In the genomic region with DNA sequence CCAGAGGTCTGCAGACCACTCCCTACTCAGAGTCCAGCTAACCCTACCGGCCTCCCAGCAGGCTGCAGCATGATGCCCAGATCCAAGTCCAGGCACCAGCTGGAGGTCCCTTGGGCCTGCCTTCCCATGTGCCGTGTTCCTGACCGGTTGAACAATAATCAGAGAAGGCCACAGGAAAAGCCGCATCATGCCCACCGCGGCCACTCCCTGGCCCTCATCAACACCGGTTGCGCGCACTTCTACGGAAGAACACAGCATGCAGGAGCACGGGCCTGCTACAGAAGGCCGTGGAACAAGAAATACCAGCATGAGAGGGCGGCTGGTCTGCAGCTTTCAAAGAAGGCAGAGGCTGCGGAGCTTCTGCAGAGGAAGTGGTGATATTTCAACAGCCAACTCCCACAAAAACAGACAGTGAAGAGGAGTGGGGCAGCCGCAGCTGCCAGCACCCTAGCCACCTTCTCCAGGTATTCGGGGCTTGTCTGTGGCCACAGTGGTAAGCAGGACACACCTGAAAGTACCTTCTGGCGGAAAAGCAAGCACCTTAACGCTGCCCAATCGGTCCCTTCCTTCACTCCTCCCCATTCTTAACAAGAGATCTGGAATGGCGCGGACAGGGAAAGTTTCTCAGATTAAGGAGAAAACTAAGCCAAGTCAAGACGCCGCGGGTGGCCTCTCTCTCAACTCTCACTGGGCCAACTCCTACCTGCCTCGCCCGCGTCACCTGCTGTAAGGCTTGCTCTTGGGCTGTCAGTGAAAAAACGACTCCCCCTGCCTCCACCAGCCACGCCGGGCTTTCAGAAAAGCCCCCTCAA, we compare ENCODE assay signal across 9 cellular contexts. TPM values are rescaled to one million over a fixed set of nuclear protein-coding genes. Genes with fewer than 3 reads are reported as not detected.
DNase-seq lines count a peak whose midpoint lies in the region; ATAC-seq and TF ChIP-seq lines count a peak whose summit lies in the region.
"Had no signal": no experiment of that assay in that cellular context is flagged by ENCODE, and none has a peak within 500 bp of the region (broad histone marks: within the 10 kb centered on the region; RNA-seq: fewer than 3 reads in every experiment).

No MANE protein-coding gene starts in this region.

- H4K8ac ChIP-seq in mesenchymal stem cell (ENCODE audit: low read length): no peak overlapping the region

- H2BK120ac ChIP-seq in mesenchymal stem cell (ENCODE audit: low read depth, low read length): no peak overlapping the region

- no peak overlapping the region for H3K27ac ChIP-seq in HL-60 (replicated peaks)
- no peak overlapping the region for H3K27ac ChIP-seq in mesenchymal stem cell (ENCODE audit: low read length, poor library complexity, severe bottlenecking)

- peaks cover 57% of the 10 kb centered on the region for H3K27me3 Mint-ChIP-seq in activated naive CD8-positive, alpha-beta T cell

- peaks cover 5% of the 10 kb centered on the region for H3K36me3 Mint-ChIP-seq in activated naive CD8-positive, alpha-beta T cell

- peak overlapping the region; percentile 20 for H3K4me3 ChIP-seq in HL-60 (replicated peaks; ENCODE audit: insufficient read depth, low read length)
- no peak overlapping the region for H3K4me3 ChIP-seq in mesenchymal stem cell (ENCODE audit: insufficient read depth in 1 of 2, low read depth in 1 of 2, low read length in 2 of 2)
- H3K4me3 ChIP-seq: GM12878 had no signal

- peak overlapping the region; percentile 73 for H3K4me3 Mint-ChIP-seq in activated naive CD8-positive, alpha-beta T cell

- H3K27me3 ChIP-seq in HL-60 (ENCODE audit: insufficient read depth, poor library complexity, severe bottlenecking) (peaks cover 24% of the 10 kb centered on the region), mesenchymal stem cell (ENCODE audit: control insufficient read depth in 1 of 2, insufficient read depth in 1 of 2, low read length in 2 of 2) (peaks cover 66 to 69% of the 10 kb centered on the region in 2 experiments)

- H2AK5ac ChIP-seq in mesenchymal stem cell (ENCODE audit: low read length, severe bottlenecking): no peak overlapping the region

- H3K9me3 Mint-ChIP-seq in activated naive CD8-positive, alpha-beta T cell (ENCODE audit: low read depth): peaks cover 4% of the 10 kb centered on the region

- H3K14ac ChIP-seq in mesenchymal stem cell (ENCODE audit: low read length in 2 of 2): no peak overlapping the region

- 11% methylated on average over 30 of the region's 30 CpGs for WGBS in mesenchymal stem cell

- H3K79me1 ChIP-seq in mesenchymal stem cell (replicated peaks; ENCODE audit: low read length, poor library complexity, severe bottlenecking): no peaks in the 10 kb centered on the region

- no peak overlapping the region for H2BK5ac ChIP-seq in mesenchymal stem cell (ENCODE audit: low read depth, low read length, poor library complexity, severe bottlenecking)

- peaks cover 11% of the 10 kb centered on the region for H3K4me1 Mint-ChIP-seq in activated naive CD8-positive, alpha-beta T cell (ENCODE audit: low read depth)

- no peak overlapping the region for H3K18ac ChIP-seq in mesenchymal stem cell (ENCODE audit: low read depth in 1 of 2, low read length in 2 of 2)

- no peak overlapping the region for H3K27ac Mint-ChIP-seq in activated naive CD8-positive, alpha-beta T cell

- H4K91ac ChIP-seq in mesenchymal stem cell (ENCODE audit: low read length): no peak overlapping the region

- H3K4ac ChIP-seq in mesenchymal stem cell (ENCODE audit: low read depth in 1 of 2, low read length in 2 of 2): no peak overlapping the region

- DNase-seq in AML-193 (lab: John Stamatoyannopoulos, UW) (peak; percentile 71 to 79), HL-60 (ENCODE audit: low read depth in 1 of 2, low spot score in 1 of 2) (peak; percentile 29 to 84), mesenchymal stem cell (no peak), NCI-H1436 treated with DMSO at 0.1 percent for 48 hours (lab: John Stamatoyannopoulos, UW) (no peak)

- H3K9me3 ChIP-seq in mesenchymal stem cell (ENCODE audit: control insufficient read depth, low read length): no peaks in the 10 kb centered on the region

- no peak overlapping the region for H3K9ac ChIP-seq in mesenchymal stem cell (ENCODE audit: low read length)

- H3K4me2 ChIP-seq in mesenchymal stem cell (ENCODE audit: low read length, poor library complexity, severe bottlenecking): peak overlapping the region; percentile 56

- H2BK12ac ChIP-seq in mesenchymal stem cell (ENCODE audit: low read length in 2 of 2): no peak overlapping the region

- H3K36me3 ChIP-seq in mesenchymal stem cell (ENCODE audit: control insufficient read depth in 1 of 2, insufficient read depth in 2 of 2, low read depth in 1 of 2, low read length in 2 of 2): no peaks in the 10 kb centered on the region

- H3K4me1 ChIP-seq in mesenchymal stem cell (ENCODE audit: control insufficient read depth, insufficient read depth, low read depth, low read length): peaks cover 16% of the 10 kb centered on the region

- no peak for ATAC-seq in GM18517 (IDR thresholded peaks at IDR 0.05; ENCODE audit: unreplicated experiment)
- ATAC-seq in GM21360 (IDR thresholded peaks at IDR 0.05; ENCODE audit: unreplicated experiment): no peak
- ATAC-seq in GM18861 (IDR thresholded peaks at IDR 0.05; ENCODE audit: unreplicated experiment): no peak
- ATAC-seq: GM12878 had no signal

- TF ChIP-seq CTCF in HL-60 (IDR thresholded peaks at IDR 0.05; ENCODE audit: insufficient read depth, low read length): no peak

- H3K23ac ChIP-seq in mesenchymal stem cell (ENCODE audit: low read length in 2 of 2): no peak overlapping the region

- H2BK15ac ChIP-seq in mesenchymal stem cell (ENCODE audit: low read depth, poor library complexity, severe bottlenecking): no peak overlapping the region

- H2AFZ ChIP-seq in mesenchymal stem cell (ENCODE audit: low read depth, low read length): no peak overlapping the region

RNA-seq across cellular contexts. Expression of a gene that starts 1.5 kb away (rescaled TPM):
- 0.25 TPM for polyA plus RNA-seq in mesenchymal stem cell (2013, experiment 1 of 2)
- polyA plus RNA-seq in mesenchymal stem cell (2013, experiment 2 of 2): 0.37 TPM
- polyA plus RNA-seq: GM12878 had no signal

Comparison
In these comparisons a context has a peak if more than half of its experiments do, and no peak if none do; other contexts are left out.
1. DNase-seq: peak in AML-193 (2 of 2) and HL-60 (2 of 2); none in mesenchymal stem cell (single experiment) and NCI-H1436 treated with DMSO at 0.1 percent for 48 hours (single experiment).